17 cellular contexts compared by ENCODE assay signal in genomic region chr15:34119291-34119690, GRCh38. TPM values are rescaled to one million over a fixed set of nuclear protein-coding genes. Genes with fewer than 3 reads are reported as not detected.
DNase-seq lines count a peak whose midpoint lies in the region; ATAC-seq and TF ChIP-seq lines count a peak whose summit lies in the region.
"Had no signal": no experiment of that assay in that cellular context is flagged by ENCODE, and none has a peak within 500 bp of the region (broad histone marks: within the 10 kb centered on the region; RNA-seq: fewer than 3 reads in every experiment).

No MANE protein-coding gene starts in this region.

- H3K27me3 ChIP-seq in SJCRH30: no peaks in the 10 kb centered on the region
- peaks cover 22% of the 10 kb centered on the region for H3K27me3 ChIP-seq in gastroesophageal sphincter
- H3K27me3 ChIP-seq: ascending aorta had no signal

- H3K27me3 Mint-ChIP-seq in activated CD4-positive, alpha-beta memory T cell treated with anti-CD3 and anti-CD28 coated beads for 36 hours: peaks cover 18% of the 10 kb centered on the region

- CTCF ChIA-PET in activated CD4-positive, alpha-beta memory T cell treated with anti-CD3 and anti-CD28 coated beads for 36 hours (lab: Charles Lee): no interaction called here

- no peak for TF ChIP-seq EP300 in gastroesophageal sphincter (IDR thresholded peaks at IDR 0.05)

- H3K9me3 Mint-ChIP-seq in activated CD4-positive, alpha-beta memory T cell treated with anti-CD3 and anti-CD28 coated beads for 36 hours: no peaks in the 10 kb centered on the region
- H3K9me3 Mint-ChIP-seq: activated T-helper 2 cell treated with anti-CD3 and anti-CD28 coated beads, Interferon-gamma antibody, Interleukin-2, Interleukin-4, amounts not matched to agents 10 μg/mL and 5 μg/mL and 100 μg/mL, durations not matched to agents 14 hours and 24 hours and 36 hours had no signal

- H3K4me1 ChIP-seq in SJCRH30 (peaks cover 6% of the 10 kb centered on the region), gastroesophageal sphincter (no peaks in the 10 kb centered on the region)
- H3K4me1 ChIP-seq: ascending aorta, parathyroid adenoma, suprapubic skin had no signal

- TF ChIP-seq POLR2A in gastroesophageal sphincter (IDR thresholded peaks at IDR 0.05): no peak

- H3K4me3 ChIP-seq in SJCRH30: no peak overlapping the region
- no peak overlapping the region for H3K4me3 ChIP-seq in fibroblast of villous mesenchyme (ENCODE audit: low read depth, low read length)
- no peak overlapping the region for H3K4me3 ChIP-seq in gastroesophageal sphincter
- H3K4me3 ChIP-seq: ascending aorta, GM12878, suprapubic skin had no signal

- H3K4me3 Mint-ChIP-seq in activated CD4-positive, alpha-beta memory T cell treated with anti-CD3 and anti-CD28 coated beads for 36 hours: no peak overlapping the region
- H3K4me3 Mint-ChIP-seq: activated CD8-positive, alpha-beta T cell treated with anti-CD3 and anti-CD28 coated beads, Interleukin-2, amount 10 ng/mL, durations not matched to agents 7 days and 5 days had no signal

- ATAC-seq in gastroesophageal sphincter (no peak), GM18867 (IDR thresholded peaks at IDR 0.05; ENCODE audit: unreplicated experiment) (no peak)
- ATAC-seq: activated CD8-positive, alpha-beta T cell treated with anti-CD3 and anti-CD28 coated beads, Interleukin-2, amount 10 ng/mL, durations not matched to agents 7 days and 5 days; GM12878 had no signal

- H3K4me1 Mint-ChIP-seq in activated CD4-positive, alpha-beta memory T cell treated with anti-CD3 and anti-CD28 coated beads for 36 hours (ENCODE audit: low read depth): no peaks in the 10 kb centered on the region

- WGBS in gastroesophageal sphincter (ENCODE audit: low coverage in 1 of 2), 2 donors: 73 to 81% methylated on average over 4 of the region's 4 CpGs

- intact Hi-C loops in activated CD4-positive, alpha-beta memory T cell treated with anti-CD3 and anti-CD28 coated beads for 36 hours (cut with micrococcal nuclease): no loop called here

- DNase-seq in HT1080 (ENCODE audit: low read depth) (peak; percentile 13), SJCRH30 (peak; percentile 37 to 56), fibroblast of villous mesenchyme (ENCODE audit: low read depth) (peak; percentile 77), cerebellar cortex (ENCODE audit: low spot score) (no peak)
- DNase-seq in activated CD4-positive, alpha-beta memory T cell treated with anti-CD3 and anti-CD28 coated beads for 36 hours: no peak
- DNase-seq: activated CD8-positive, alpha-beta T cell treated with anti-CD3 and anti-CD28 coated beads, Interleukin-2, amount 10 ng/mL, durations not matched to agents 7 days and 5 days; DMS79; NCI-H1417 treated with DMSO at 0.1 percent for 48 hours; NCI-H510A treated with DMSO at 0.1 percent for 48 hours had no signal

- TF ChIP-seq CTCF in C4-2B (conservative IDR thresholded peaks at IDR 0.05) (peak; percentile 10), fibroblast of villous mesenchyme (IDR thresholded peaks at IDR 0.05; ENCODE audit: insufficient read depth, low read depth, low read length) (no peak), gastroesophageal sphincter (IDR thresholded peaks at IDR 0.05) (no peak)

- no peaks in the 10 kb centered on the region for H3K36me3 Mint-ChIP-seq in activated CD4-positive, alpha-beta memory T cell treated with anti-CD3 and anti-CD28 coated beads for 36 hours

- H3K27ac Mint-ChIP-seq in activated CD4-positive, alpha-beta memory T cell treated with anti-CD3 and anti-CD28 coated beads for 36 hours: no peak overlapping the region
- H3K27ac Mint-ChIP-seq: activated CD8-positive, alpha-beta T cell treated with anti-CD3 and anti-CD28 coated beads, Interleukin-2, amount 10 ng/mL, durations not matched to agents 7 days and 5 days; activated T-helper 2 cell treated with anti-CD3 and anti-CD28 coated beads, Interferon-gamma antibody, Interleukin-2, Interleukin-4, amounts not matched to agents 10 μg/mL and 5 μg/mL and 100 μg/mL, durations not matched to agents 14 hours and 24 hours and 36 hours had no signal

- H3K36me3 ChIP-seq in SJCRH30 (no peaks in the 10 kb centered on the region), gastroesophageal sphincter (no peaks in the 10 kb centered on the region)
- H3K36me3 ChIP-seq: ascending aorta, suprapubic skin had no signal

- POLR2A ChIA-PET in activated CD4-positive, alpha-beta memory T cell treated with anti-CD3 and anti-CD28 coated beads for 36 hours (lab: Charles Lee): no interaction called here

- H3K9me3 ChIP-seq in SJCRH30 (replicated peaks) (no peaks in the 10 kb centered on the region), gastroesophageal sphincter (no peaks in the 10 kb centered on the region)
- H3K9me3 ChIP-seq: ascending aorta, suprapubic skin had no signal

- H3K27ac ChIP-seq in C4-2B (no peak overlapping the region), SJCRH30 (no peak overlapping the region), gastroesophageal sphincter (no peak overlapping the region)
- H3K27ac ChIP-seq: ascending aorta, parathyroid adenoma, suprapubic skin had no signal

RNA-seq across cellular contexts. Expression of gene PGBD4, which starts 17.4 kb away (rescaled TPM):
- 2.9 and 3.0 TPM in 2 replicates for total RNA-seq in HT1080 (2014; rRNA removed; shearing (Covaris generic))
- polyA plus RNA-seq in HT1080 (2015; cell fraction: cytosol; rRNA removed): 2.0 and 2.2 TPM in 2 replicates
- 4.2 and 5.2 TPM in 2 replicates for polyA plus RNA-seq in HT1080 (2015; cell fraction: nucleus; rRNA removed)
- total RNA-seq in SJCRH30 (2014; rRNA removed; shearing (Covaris generic)): 1.9 and 2.5 TPM in 2 replicates
- total RNA-seq in fibroblast of villous mesenchyme: 1.9 and 2.6 TPM in 2 replicates
- total RNA-seq in gastroesophageal sphincter: 1 to 10 TPM in 3 of 4 donors, under 1 TPM in 1; 0.82 to 1.6 (median 1.4) TPM
- 1 to 10 TPM; 2.0 to 2.3 TPM for total RNA-seq in activated CD4-positive, alpha-beta memory T cell treated with anti-CD3 and anti-CD28 coated beads for 36 hours

RNA-seq across cellular contexts. Expression of gene EMC7, which starts 17.6 kb away (rescaled TPM):
- 33.5 and 46.5 TPM in 2 replicates for total RNA-seq in HT1080 (2014; rRNA removed; shearing (Covaris generic))
- 88.9 and 89.5 TPM in 2 replicates for polyA plus RNA-seq in HT1080 (2015; cell fraction: cytosol; rRNA removed)
- polyA plus RNA-seq in HT1080 (2015; cell fraction: nucleus; rRNA removed): 48.2 and 52.6 TPM in 2 replicates
- total RNA-seq in SJCRH30 (2014; rRNA removed; shearing (Covaris generic)): 32.5 and 33.4 TPM in 2 replicates
- total RNA-seq in fibroblast of villous mesenchyme: 36.7 and 57.4 TPM in 2 replicates
- total RNA-seq in gastroesophageal sphincter: 10 to 100 TPM; 34.6 to 49.2 (median 43.2) TPM
- total RNA-seq in activated CD4-positive, alpha-beta memory T cell treated with anti-CD3 and anti-CD28 coated beads for 36 hours: 10 to 100 TPM; 62.7 to 68.4 TPM

Comparison
In these comparisons a context has a peak if more than half of its experiments do, and no peak if none do; other contexts are left out.
1. DNase-seq: peak in HT1080 (single experiment), SJCRH30 (2 of 2) and fibroblast of villous mesenchyme (single experiment); none in cerebellar cortex (single experiment) and activated CD4-positive, alpha-beta memory T cell treated with anti-CD3 and anti-CD28 coated beads for 36 hours (single experiment).